8 cellular contexts compared by ENCODE assay signal in genomic region chr16:54193656-54194007, GRCh38.
DNase-seq lines count a peak whose midpoint lies in the region; ATAC-seq and TF ChIP-seq lines count a peak whose summit lies in the region.

No MANE protein-coding gene starts in this region.

- no peak overlapping the region for H3K27ac ChIP-seq in HUES64 (ENCODE audit: low read depth, low read length)
- H3K27ac ChIP-seq in OCI-LY1 (ENCODE audit: low read depth, low read length, poor library complexity, severe bottlenecking), result no peak overlapping the region
- H3K27ac ChIP-seq in brain microvascular endothelial cell, result no peak overlapping the region
- peak overlapping the region in 20 of 21 experiments; percentile 39 to 88 (median 78) for H3K27ac ChIP-seq in skin epidermis

- H3K9me2 ChIP-seq in OCI-LY1 (ENCODE audit: low read depth, low read length), result no peaks in the 10 kb centered on the region

- H3K79me2 ChIP-seq in OCI-LY1 (ENCODE audit: insufficient read depth, low read length), result no peaks in the 10 kb centered on the region

- DNase-seq in GM10248 (ENCODE audit: extremely low spot score) (peak; percentile 75), brain microvascular endothelial cell (peak; percentile 61)
- DNase-seq in effector CD8-positive, alpha-beta T cell (lab: John Stamatoyannopoulos, UW), result no peak

- H3K4me1 ChIP-seq in HUES64 (ENCODE audit: insufficient read depth, low read length) (peaks cover 4% of the 10 kb centered on the region; the same call in 1 of the 2 replicates), OCI-LY1 (ENCODE audit: insufficient read depth, low read length, severe bottlenecking) (no peaks in the 10 kb centered on the region), iPS-15b (ENCODE audit: control insufficient read depth, insufficient read depth, low read length) (peaks cover 3% of the 10 kb centered on the region)

- ATAC-seq in GM21786 (IDR thresholded peaks at IDR 0.05; ENCODE audit: unreplicated experiment), result peak; percentile 96

- POLR2A ChIA-PET in GM10248 (lab: Yijun Ruan, JAX), result no interaction called here

- no peaks in the 10 kb centered on the region for H3F3A ChIP-seq in OCI-LY1 (ENCODE audit: insufficient read depth, low read length)

- no peaks in the 10 kb centered on the region for H4K20me1 ChIP-seq in OCI-LY1 (ENCODE audit: insufficient read depth, low read length)

- no peaks in the 10 kb centered on the region for H3K9me3 ChIP-seq in HUES64 (ENCODE audit: insufficient read depth, low read depth, low read length)
- H3K9me3 ChIP-seq in OCI-LY1 (ENCODE audit: low read length), result no peaks in the 10 kb centered on the region
- H3K9me3 ChIP-seq in iPS-15b (ENCODE audit: control insufficient read depth, insufficient read depth, low read length), result no peaks in the 10 kb centered on the region

- H3K9ac ChIP-seq in HUES64 (ENCODE audit: low read depth, low read length), result no peak overlapping the region
- peak overlapping the region; percentile 23; the same call in 1 of the 2 replicates for H3K9ac ChIP-seq in OCI-LY1 (ENCODE audit: low read length)
- no peak overlapping the region for H3K9ac ChIP-seq in iPS-15b (ENCODE audit: low read depth, low read length)

- H3K27me3 ChIP-seq in HUES64 (ENCODE audit: insufficient read depth, low read length) (no peaks in the 10 kb centered on the region; the same call in 1 of the 2 replicates), OCI-LY1 (ENCODE audit: insufficient read depth, low read length) (0 out of 2 replicates have a peak, but pooled peaks cover 3% of the 10 kb centered on the region), brain microvascular endothelial cell (replicated peaks) (no peaks in the 10 kb centered on the region), iPS-15b (ENCODE audit: control insufficient read depth, insufficient read depth, low read length) (peaks cover 16% of the 10 kb centered on the region)

- CTCF ChIA-PET in GM10248 (lab: Yijun Ruan, JAX), result no interaction called here

- TF ChIP-seq CTCF in GM10248 (IDR thresholded peaks at IDR 0.05; ENCODE audit: control extremely low read depth, extremely low read depth, low read depth, missing control alignments) (peak; percentile 71), OCI-LY1 (IDR thresholded peaks at IDR 0.05; ENCODE audit: low read length) (peak; percentile 90), brain microvascular endothelial cell (IDR thresholded peaks at IDR 0.05; ENCODE audit: low read depth, low read length, missing control alignments) (peak; percentile 95)

- peak overlapping the region; percentile 56 for H3K4me2 ChIP-seq in OCI-LY1 (ENCODE audit: low read length)

- H3K36me3 ChIP-seq in HUES64 (ENCODE audit: insufficient read depth, low read length), result no peaks in the 10 kb centered on the region
- no peaks in the 10 kb centered on the region for H3K36me3 ChIP-seq in OCI-LY1 (ENCODE audit: insufficient read depth, low read length)
- H3K36me3 ChIP-seq in brain microvascular endothelial cell (replicated peaks), result no peaks in the 10 kb centered on the region
- H3K36me3 ChIP-seq in iPS-15b (ENCODE audit: control insufficient read depth, insufficient read depth, low read length), result no peaks in the 10 kb centered on the region

- H3K4me3 ChIP-seq in HUES64 (ENCODE audit: low read length) (peak overlapping the region; percentile 52), OCI-LY1 (ENCODE audit: low read depth, low read length, poor library complexity, severe bottlenecking) (peak overlapping the region; percentile 27), brain microvascular endothelial cell (ENCODE audit: low read depth, low read length) (peak overlapping the region; percentile 41), iPS-15b (ENCODE audit: low read depth, low read length) (peak overlapping the region; percentile 66), skin epidermis (peak overlapping the region in 3 of 7 experiments; percentile 0 to 34 (median 11))

- H2AFZ ChIP-seq in OCI-LY1 (ENCODE audit: low read length), result peak overlapping the region; percentile 67; the same call in 1 of the 2 replicates

- 26% methylated on average over 17 of the region's 17 CpGs for WGBS in HUES64

- in situ Hi-C loops in brain microvascular endothelial cell (cut with HindIII; ENCODE audit: low pct_ligation_motif_present, low sequenced_read_pairs), result no loop called here

Comparison
In these comparisons a context has a peak if more than half of its experiments do, and no peak if none do; other contexts are left out.
1. H3K27ac ChIP-seq: peak in skin epidermis (20 of 21); none in HUES64 (single experiment), OCI-LY1 (single experiment) and brain microvascular endothelial cell (single experiment).
2. Peak in every context shown above with its lines, with median percentiles within 50 percentile points of each other: CTCF ChIP-seq.